8 cellular contexts compared by ENCODE assay signal in the genomic region with DNA sequence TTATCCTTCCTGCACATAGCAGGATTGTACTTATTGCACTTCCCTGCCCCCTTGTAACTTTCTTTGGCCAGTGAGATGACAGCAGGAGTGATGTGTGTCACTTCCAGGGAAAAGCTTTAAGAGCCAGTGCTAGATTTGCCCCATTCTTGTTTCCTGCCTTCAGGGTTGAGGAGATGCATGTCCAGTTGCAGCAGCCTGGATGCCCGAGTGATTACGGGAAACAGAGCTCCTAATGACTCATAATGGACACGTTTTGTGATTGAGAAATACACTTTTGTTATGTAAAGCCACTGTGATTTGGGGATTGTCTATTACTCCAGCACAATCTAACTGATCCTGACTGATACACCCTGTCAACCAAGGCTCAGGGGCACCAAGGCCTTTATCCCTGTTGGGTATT. TPM values are rescaled to one million over a fixed set of nuclear protein-coding genes. Genes with fewer than 3 reads are reported as not detected.
A peak's percentile ranks its signal among the peaks of the same experiment; 100 is the strongest.
DNase-seq lines count a peak whose midpoint lies in the region; ATAC-seq and TF ChIP-seq lines count a peak whose summit lies in the region.

No MANE protein-coding gene starts in this region.

- peaks cover 58 to 92% (median 84%) of the 10 kb centered on the region in 7 donors for H3K4me1 Mint-ChIP-seq in naive thymus-derived CD4-positive, alpha-beta T cell

- no peaks in the 10 kb centered on the region for H3K9me3 ChIP-seq in Loucy (ENCODE audit: insufficient read depth, low read depth, low read length)
- H3K9me3 ChIP-seq in naive thymus-derived CD4-positive, alpha-beta T cell (ENCODE audit: control insufficient read depth in 2 of 3, low read length in 3 of 3): no peaks in the 10 kb centered on the region

- POLR2A ChIA-PET in naive thymus-derived CD4-positive, alpha-beta T cell (lab: Charles Lee): interaction anchor here (1.0 to 3.7 kb wide), 4 partner anchors 8 to 53 kb away, joined by 3 to 19 read pairs (median 4); partner anchors contain the start of gene DGUOK

- ATAC-seq in naive thymus-derived CD4-positive, alpha-beta T cell: peak; percentile 13
- ATAC-seq in HG03571 (IDR thresholded peaks at IDR 0.05; ENCODE audit: unreplicated experiment): no peak
- no peak for ATAC-seq in omental fat pad (ENCODE audit: low FRiP score)
- no peak for ATAC-seq in GM19023 (IDR thresholded peaks at IDR 0.05; ENCODE audit: unreplicated experiment)

- CTCF ChIA-PET in naive thymus-derived CD4-positive, alpha-beta T cell (lab: Charles Lee): interaction anchor here (0.7 kb wide), 1 partner anchor 9 kb away, joined by 4 read pairs; no protein-coding TSS in a partner anchor

- peaks cover 9% of the 10 kb centered on the region; the same call in 1 of the 2 replicates for H3F3A ChIP-seq in Loucy (ENCODE audit: low read depth)

- H3K4me2 ChIP-seq in Loucy (ENCODE audit: low read depth, low read length, poor library complexity, severe bottlenecking): peak overlapping the region; percentile 81

- H3K79me2 ChIP-seq in Loucy (ENCODE audit: insufficient read depth, low read length): peaks cover 41% of the 10 kb centered on the region

- TF ChIP-seq CTCF in Loucy (conservative IDR thresholded peaks at IDR 0.05; ENCODE audit: low read length): no peak
- TF ChIP-seq CTCF in astrocyte of the cerebellum (IDR thresholded peaks at IDR 0.05; ENCODE audit: low read depth, low read length, missing control alignments): no peak
- TF ChIP-seq CTCF in omental fat pad (IDR thresholded peaks at IDR 0.05): no peak

- no peaks in the 10 kb centered on the region for H3K9me2 ChIP-seq in Loucy (replicated peaks; ENCODE audit: low read depth, low read length)

- no peaks in the 10 kb centered on the region for H3K27me3 ChIP-seq in Loucy (ENCODE audit: insufficient read depth, low read length, poor library complexity, severe bottlenecking)
- H3K27me3 ChIP-seq in naive thymus-derived CD4-positive, alpha-beta T cell (ENCODE audit: control insufficient read depth in 2 of 2, insufficient read depth in 2 of 2, low read length in 2 of 2): no peaks in the 10 kb centered on the region

- H3K36me3 ChIP-seq in Loucy (ENCODE audit: insufficient read depth, low read length): no peaks in the 10 kb centered on the region
- no peaks in the 10 kb centered on the region for H3K36me3 ChIP-seq in naive thymus-derived CD4-positive, alpha-beta T cell (ENCODE audit: control insufficient read depth in 2 of 3, insufficient read depth in 3 of 3, low read length in 3 of 3)

- no peaks in the 10 kb centered on the region for H3K9me3 Mint-ChIP-seq in naive thymus-derived CD4-positive, alpha-beta T cell

- in situ Hi-C loops in astrocyte of the cerebellum (cut with HindIII; ENCODE audit: low sequenced_read_pairs): no loop called here

- H3K9ac ChIP-seq in Loucy (ENCODE audit: low read depth, low read length, poor library complexity, severe bottlenecking): peak overlapping the region; percentile 69

- H3K27me3 Mint-ChIP-seq in naive thymus-derived CD4-positive, alpha-beta T cell: peaks cover 0 to 28% (median 0%) of the 10 kb centered on the region in 5 donors

- peak overlapping the region; percentile 63 for H3K27ac ChIP-seq in naive thymus-derived CD4-positive, alpha-beta T cell (ENCODE audit: low read depth, low read length)

- peak overlapping the region; percentile 48 to 80 (median 75) for H3K4me3 Mint-ChIP-seq in naive thymus-derived CD4-positive, alpha-beta T cell

- H3K4me3 ChIP-seq in Loucy (ENCODE audit: low read length, poor library complexity, severe bottlenecking) (peak overlapping the region; percentile 76), astrocyte of the cerebellum (ENCODE audit: low read depth, low read length) (no peak overlapping the region)
- H3K4me3 ChIP-seq in naive thymus-derived CD4-positive, alpha-beta T cell (ENCODE audit: low read length): peak overlapping the region; percentile 43

- DNase-seq in Daoy (ENCODE audit: low read depth) (peak; percentile 65), astrocyte of the cerebellum (ENCODE audit: low read depth) (peak; percentile 43), DMS79 treated with DMSO at 0.1 percent for 48 hours (lab: John Stamatoyannopoulos, UW) (no peak), omental fat pad (ENCODE audit: low spot score) (no peak)
- DNase-seq in naive thymus-derived CD4-positive, alpha-beta T cell: no peak

- H4K20me1 ChIP-seq in Loucy (ENCODE audit: insufficient read depth, low read length, poor library complexity, severe bottlenecking): no peaks in the 10 kb centered on the region

- H2AFZ ChIP-seq in Loucy (ENCODE audit: low read length): no peak overlapping the region

- peaks cover 81% of the 10 kb centered on the region for H3K4me1 ChIP-seq in Loucy (ENCODE audit: insufficient read depth, low read length, poor library complexity, severe bottlenecking)
- peaks cover 33 to 58% of the 10 kb centered on the region in 2 donors for H3K4me1 ChIP-seq in naive thymus-derived CD4-positive, alpha-beta T cell (ENCODE audit: control insufficient read depth in 2 of 2, insufficient read depth in 2 of 2, low read length in 2 of 2)

- peaks cover 0 to 3% (median 0%) of the 10 kb centered on the region in 5 donors for H3K36me3 Mint-ChIP-seq in naive thymus-derived CD4-positive, alpha-beta T cell

- intact Hi-C loops in naive thymus-derived CD4-positive, alpha-beta T cell (cut with micrococcal nuclease): loop anchor here (1.0 to 10.0 kb wide), 4 partner anchors 8 to 555 kb away; partner anchors contain the start of gene BOLA3 (in 1 of the 2)

- H3K27ac Mint-ChIP-seq in naive thymus-derived CD4-positive, alpha-beta T cell: peak overlapping the region in 8 of 9 donors; percentile 81 to 96 (median 90)

RNA-seq across cellular contexts. Expression of gene TET3, which starts 5.0 kb away (rescaled TPM):
- total RNA-seq in Daoy (2014; rRNA removed; shearing (Covaris generic)): 2.2 and 2.9 TPM in 2 replicates
- total RNA-seq in naive thymus-derived CD4-positive, alpha-beta T cell: 10 to 100 TPM; 19.1 to 38.6 (median 28.6) TPM
- polyA plus RNA-seq in naive thymus-derived CD4-positive, alpha-beta T cell: 1 to 10 TPM in 1 of 2 donors, under 1 TPM in 1; 0.77 to 1.1 TPM
- 10 to 100 TPM in 3 of 4 donors, 1 to 10 TPM in 1; 8.6 to 17.8 (median 11.4) TPM for total RNA-seq in omental fat pad

RNA-seq across cellular contexts. Expression of gene DGUOK, which starts 53.0 kb away (rescaled TPM):
- 52.2 and 63.4 TPM in 2 replicates for total RNA-seq in Daoy (2014; rRNA removed; shearing (Covaris generic))
- total RNA-seq in naive thymus-derived CD4-positive, alpha-beta T cell: 10 to 100 TPM; 43.1 to 73.9 (median 65.8) TPM
- 100 to 1,000 TPM; 207 to 220 TPM for polyA plus RNA-seq in naive thymus-derived CD4-positive, alpha-beta T cell
- total RNA-seq in omental fat pad: 10 to 100 TPM; 30.5 to 38.9 (median 36.3) TPM

Comparison
In these comparisons a context has a peak if more than half of its experiments do, and no peak if none do; other contexts are left out.
1. DNase-seq: peak in Daoy (single experiment) and astrocyte of the cerebellum (single experiment); none in naive thymus-derived CD4-positive, alpha-beta T cell (0 of 9), DMS79 treated with DMSO at 0.1 percent for 48 hours (single experiment) and omental fat pad (single experiment).